1 cellular context compared by ENCODE assay signal in genomic region chr3:27794211-27794610, GRCh38.
TF ChIP-seq lines count a peak whose summit lies in the region.

No MANE protein-coding gene starts in this region.

TF ChIP-seq in SK-N-SH treated with all-trans-retinoic acid at 6 μM for 48 hours, 23 proteins besides CTCF, POLR2A, EP300 and RAD21 (continued from another document):
- TF ChIP-seq, protein P1, sequence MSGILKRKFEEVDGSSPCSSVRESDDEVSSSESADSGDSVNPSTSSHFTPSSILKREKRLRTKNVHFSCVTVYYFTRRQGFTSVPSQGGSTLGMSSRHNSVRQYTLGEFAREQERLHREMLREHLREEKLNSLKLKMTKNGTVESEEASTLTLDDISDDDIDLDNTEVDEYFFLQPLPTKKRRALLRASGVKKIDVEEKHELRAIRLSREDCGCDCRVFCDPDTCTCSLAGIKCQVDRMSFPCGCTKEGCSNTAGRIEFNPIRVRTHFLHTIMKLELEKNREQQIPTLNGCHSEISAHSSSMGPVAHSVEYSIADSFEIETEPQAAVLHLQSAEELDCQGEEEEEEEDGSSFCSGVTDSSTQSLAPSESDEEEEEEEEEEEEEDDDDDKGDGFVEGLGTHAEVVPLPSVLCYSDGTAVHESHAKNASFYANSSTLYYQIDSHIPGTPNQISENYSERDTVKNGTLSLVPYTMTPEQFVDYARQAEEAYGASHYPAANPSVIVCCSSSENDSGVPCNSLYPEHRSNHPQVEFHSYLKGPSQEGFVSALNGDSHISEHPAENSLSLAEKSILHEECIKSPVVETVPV (CRISPR knock-in tag; IDR thresholded peaks at IDR 0.05), result no peak
- TF ChIP-seq ZNF565 (CRISPR knock-in tag; conservative IDR thresholded peaks at IDR 0.05; ENCODE audit: low read depth) (no peak), TCF4 (CRISPR knock-in tag; IDR thresholded peaks at IDR 0.05; ENCODE audit: borderline replicate concordance) (no peak), PPARA (CRISPR knock-in tag; IDR thresholded peaks at IDR 0.05; ENCODE audit: borderline replicate concordance) (no peak)
